In genomic region chr9:33458444-33458843, GRCh38 we compare ENCODE assay signal across 8 cellular contexts. TPM values are rescaled to one million over a fixed set of nuclear protein-coding genes. Genes with fewer than 3 reads are reported as not detected.
DNase-seq lines count a peak whose midpoint lies in the region; ATAC-seq lines count a peak whose summit lies in the region.

No MANE protein-coding gene starts in this region.

- peaks cover 58% of the 10 kb centered on the region for H3K4me1 ChIP-seq in CD4-positive, alpha-beta memory T cell (ENCODE audit: insufficient read depth, low read length)

- H3K9me3 Mint-ChIP-seq in CD4-positive, alpha-beta memory T cell = no peaks in the 10 kb centered on the region

- peak overlapping the region; percentile 88 to 98 (median 94) for H3K27ac Mint-ChIP-seq in CD4-positive, alpha-beta memory T cell

- peak overlapping the region; percentile 58 for H3K27ac ChIP-seq in CD4-positive, alpha-beta memory T cell (ENCODE audit: low read depth, low read length)

- ATAC-seq in HG03432 (IDR thresholded peaks at IDR 0.05; ENCODE audit: unreplicated experiment) = peak; percentile 59
- no peak for ATAC-seq in GM19328 (IDR thresholded peaks at IDR 0.05; ENCODE audit: unreplicated experiment)
- ATAC-seq in HG02981 (IDR thresholded peaks at IDR 0.05; ENCODE audit: unreplicated experiment) = no peak
- no peak for ATAC-seq in GM21423 (IDR thresholded peaks at IDR 0.05; ENCODE audit: unreplicated experiment)

- H3K4me1 Mint-ChIP-seq in CD4-positive, alpha-beta memory T cell = peaks cover 36 to 64% (median 53%) of the 10 kb centered on the region in 4 donors

- no peaks in the 10 kb centered on the region for H3K9me3 ChIP-seq in CD4-positive, alpha-beta memory T cell (ENCODE audit: control insufficient read depth in 1 of 2, low read length in 2 of 2)

- CTCF ChIA-PET in CD4-positive, alpha-beta memory T cell (lab: Charles Lee; ENCODE audit: partially characterized antibody) = interaction anchor here (1.0 to 24.2 kb wide), 8 partner anchors 7 to 85 kb away, joined by 3 to 562 read pairs (median 31); partner anchors contain the start of genes AQP3, AQP7 and NOL6

- peak overlapping the region in 7 of 8 donors; percentile 42 to 87 (median 63) for H3K4me3 Mint-ChIP-seq in CD4-positive, alpha-beta memory T cell

- peaks cover 12 to 29% of the 10 kb centered on the region in 2 donors for H3K36me3 Mint-ChIP-seq in CD4-positive, alpha-beta memory T cell

- POLR2A ChIA-PET in CD4-positive, alpha-beta memory T cell (lab: Charles Lee; ENCODE audit: partially characterized antibody) = interaction anchor here (0.5 to 19.7 kb wide), 7 partner anchors 9 to 168 kb away, joined by 3 to 299 read pairs (median 17); partner anchors contain the start of genes AQP3, NFX1 and NOL6

- H3K36me3 ChIP-seq in CD4-positive, alpha-beta memory T cell (ENCODE audit: insufficient read depth, low read length) = peaks cover 21% of the 10 kb centered on the region

- H3K4me3 ChIP-seq in CD4-positive, alpha-beta memory T cell (ENCODE audit: low read length in 2 of 2) = peak overlapping the region in 1 of 2 donors; percentile 4

- no peaks in the 10 kb centered on the region for H3K27me3 ChIP-seq in CD4-positive, alpha-beta memory T cell (ENCODE audit: insufficient read depth, low read length)

- no peaks in the 10 kb centered on the region for H3K27me3 Mint-ChIP-seq in CD4-positive, alpha-beta memory T cell

- peak; percentile 53 to 91 (median 56) for DNase-seq in CD4-positive, alpha-beta memory T cell
- DNase-seq in activated CD8-positive, alpha-beta memory T cell treated with anti-CD3 and anti-CD28 coated beads for 4 hours (ENCODE audit: low read depth in 2 of 2) = peak; percentile 27 to 69
- DNase-seq in kidney tubule cell (ENCODE audit: low spot score) (peak; percentile 88), T1000 (lab: John Stamatoyannopoulos, UW) (no peak)

- intact Hi-C loops in CD4-positive, alpha-beta memory T cell (cut with micrococcal nuclease) = loop anchor here (1.0 to 10.0 kb wide), 4 partner anchors 12 to 56 kb away; no protein-coding TSS in a partner anchor

RNA-seq across cellular contexts. Expression of gene AQP3, which starts 11.1 kb away (rescaled TPM):
- total RNA-seq in CD4-positive, alpha-beta memory T cell = 100 to 1,000 TPM; 172 TPM
- polyA plus RNA-seq in CD4-positive, alpha-beta memory T cell = 100 to 1,000 TPM; 484 to 562 TPM

RNA-seq across cellular contexts. Expression of gene NOL6, which starts 15.3 kb away (rescaled TPM):
- total RNA-seq in CD4-positive, alpha-beta memory T cell = 10 to 100 TPM; 39.1 to 41.1 TPM
- polyA plus RNA-seq in CD4-positive, alpha-beta memory T cell = 10 to 100 TPM; 11.7 to 28.1 TPM

RNA-seq across cellular contexts. Expression of gene AQP7, which starts 56.1 kb away (rescaled TPM):
- total RNA-seq in CD4-positive, alpha-beta memory T cell = under 1 TPM in 1 of 2 experiments, not detected in 1; 0.81 TPM
- under 1 TPM in 1 of 2 donors, not detected in 1; 0.30 TPM for polyA plus RNA-seq in CD4-positive, alpha-beta memory T cell
